21 cellular contexts compared by ENCODE assay signal in the genomic region with DNA sequence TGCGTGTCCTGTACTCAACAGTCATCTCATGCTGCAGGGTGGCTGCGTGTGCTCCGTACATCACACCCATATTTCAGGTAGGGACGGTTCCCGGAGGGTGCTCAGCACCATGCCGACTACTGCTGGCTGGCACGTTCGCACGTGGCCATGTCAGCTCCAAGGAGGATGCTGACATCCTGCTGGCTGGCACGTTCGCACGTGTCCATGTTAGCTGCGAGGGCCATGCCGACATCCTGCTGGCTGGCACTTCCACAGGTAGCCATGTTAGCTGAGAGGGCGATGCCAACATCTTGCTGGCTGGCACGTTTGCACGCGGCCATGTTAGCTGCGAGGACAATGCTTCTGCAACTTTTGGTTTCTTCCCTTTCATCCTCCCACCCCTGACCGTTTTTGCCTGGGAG.
A peak's percentile ranks its signal among the peaks of the same experiment; 100 is the strongest.
DNase-seq lines count a peak whose midpoint lies in the region; ATAC-seq, FAIRE-seq and TF ChIP-seq lines count a peak whose summit lies in the region.
"Had no signal": no experiment of that assay in that cellular context is flagged by ENCODE, and none has a peak within 500 bp of the region (broad histone marks: within the 10 kb centered on the region; RNA-seq: fewer than 3 reads in every experiment).

No MANE protein-coding gene starts in this region.

- H3K27me3 Mint-ChIP-seq in MCF 10A (ENCODE audit: insufficient read depth, unreplicated experiment) (peaks cover 33% of the 10 kb centered on the region), Caco-2 (ENCODE audit: insufficient read depth, unreplicated experiment) (peaks cover 13% of the 10 kb centered on the region)

- no peak overlapping the region for H3K4me3 Mint-ChIP-seq in MCF 10A (ENCODE audit: unreplicated experiment)
- no peak overlapping the region for H3K4me3 Mint-ChIP-seq in Caco-2 (ENCODE audit: unreplicated experiment)
- H3K4me3 Mint-ChIP-seq: B cell; CD4-positive, alpha-beta T cell; GM23338 had no signal

- H3K36me3 ChIP-seq in K562 (ENCODE audit: control insufficient read depth, insufficient read depth, low read length) (peaks cover 40% of the 10 kb centered on the region), osteoblast (ENCODE audit: insufficient read depth, low read length) (no peaks in the 10 kb centered on the region), upper lobe of right lung (no peaks in the 10 kb centered on the region), Caco-2 (ENCODE audit: control insufficient read depth, insufficient read depth, low read length) (no peaks in the 10 kb centered on the region)
- H3K36me3 ChIP-seq: MG63 had no signal

- H3K27ac Mint-ChIP-seq in MCF 10A (ENCODE audit: low read depth, unreplicated experiment) = no peak overlapping the region
- H3K27ac Mint-ChIP-seq in Caco-2 (ENCODE audit: unreplicated experiment) = no peak overlapping the region
- H3K27ac Mint-ChIP-seq: B cell; CD4-positive, alpha-beta T cell; GM23338 had no signal

- CTCF ChIA-PET in K562 (lab: Yijun Ruan, JAX; ENCODE audit: low intra/inter-chr PET ratio) = no interaction called here
- CTCF ChIA-PET in MCF 10A (lab: Yijun Ruan, JAX) = no interaction called here
- CTCF ChIA-PET in Caco-2 (lab: Charles Lee) = no interaction called here

- H2AFZ ChIP-seq in K562 (ENCODE audit: low read depth, low read length) (no peak overlapping the region), osteoblast (ENCODE audit: low read length) (no peak overlapping the region)
- H2AFZ ChIP-seq: GM23338 had no signal

- H3K9me1 ChIP-seq in K562 (ENCODE audit: control insufficient read depth, insufficient read depth, low read length) = no peaks in the 10 kb centered on the region

- FAIRE-seq in K562 (lab: Jason Lieb, UNC) = no peak
- FAIRE-seq: HTR-8/SVneo had no signal

- H4K20me1 ChIP-seq in K562 (replicated peaks; ENCODE audit: control insufficient read depth, insufficient read depth, low read length) (0 out of 2 replicates have a peak, but pooled peaks cover 2% of the 10 kb centered on the region), osteoblast (ENCODE audit: insufficient read depth, low read length) (no peaks in the 10 kb centered on the region)

- DNase-seq in cardiac septum (ENCODE audit: low spot score) (peak; percentile 63), right cardiac atrium (no peak), K562 (ENCODE audit: extremely low read depth in 1 of 4, low spot score in 3 of 4) (no peak), osteoblast (ENCODE audit: insufficient read length, low spot score, missing footprints) (peak; percentile 43), upper lobe of right lung (peak; percentile 46), MCF 10A (ENCODE audit: unreplicated experiment) (no peak), 8988T (no peak), Caco-2 (no peak)
- DNase-seq: DND-41, GF-D8, KG1, MG63, NCI-H1105, NCI-H1694 treated with DMSO at 0.1 percent for 48 hours, NCI-H446, NCI-H748 treated with DMSO at 0.1 percent for 48 hours, PC-3 had no signal

- no peak for TF ChIP-seq RAD21 in K562 (CRISPR knock-in tag; conservative IDR thresholded peaks at IDR 0.05 in 1 of 2, IDR thresholded peaks at IDR 0.05 in 1 of 2)

- H3K36me3 Mint-ChIP-seq in MCF 10A (ENCODE audit: insufficient read depth, unreplicated experiment) (no peaks in the 10 kb centered on the region), Caco-2 (ENCODE audit: insufficient read depth, unreplicated experiment) (no peaks in the 10 kb centered on the region)

- in situ Hi-C loops in K562 (cut with MboI) = no loop called here

- TF ChIP-seq EP300 in K562 (IDR thresholded peaks at IDR 0.05; ENCODE audit: low read length) = no peak

- H3K9me3 ChIP-seq in right cardiac atrium (ENCODE audit: control insufficient read depth, low read length) (peaks cover 2% of the 10 kb centered on the region), K562 (replicated peaks; ENCODE audit: control insufficient read depth, insufficient read depth, low read depth, low read length) (peaks cover 4% of the 10 kb centered on the region; the same call in 1 of the 2 replicates), osteoblast (ENCODE audit: low read depth, low read length) (no peaks in the 10 kb centered on the region), upper lobe of right lung (no peaks in the 10 kb centered on the region), Caco-2 (no peaks in the 10 kb centered on the region)
- H3K9me3 ChIP-seq: MG63 had no signal

- POLR2A ChIA-PET in K562 (lab: Yijun Ruan, JAX) = interaction anchor here (0.6 to 2.0 kb wide), 6 partner anchors 10 to 263 kb away, joined by 3 to 5 read pairs (median 3); no protein-coding TSS in a partner anchor
- POLR2A ChIA-PET in MCF 10A (lab: Yijun Ruan, JAX) = interaction anchor here (0.6 kb wide), 1 partner anchor 723 kb away, joined by 3 read pairs; no protein-coding TSS in a partner anchor
- POLR2A ChIA-PET in Caco-2 (lab: Charles Lee) = no interaction called here

- ATAC-seq in right cardiac atrium (no peak), K562 (no peak), upper lobe of right lung (no peak)
- ATAC-seq: GM23338, PC-3 had no signal

- peak overlapping the region; percentile 77 for H3K4me2 ChIP-seq in K562 (ENCODE audit: insufficient read depth, low read length)
- no peak overlapping the region for H3K4me2 ChIP-seq in osteoblast (ENCODE audit: insufficient read depth, low read length)
- H3K4me2 ChIP-seq: GM23338 had no signal

- TF ChIP-seq CTCF in K562 (IDR thresholded peaks at IDR 0.05 in 2 of 3, conservative IDR thresholded peaks at IDR 0.05 in 1 of 3; ENCODE audit: insufficient read depth in 2 of 3, low read depth in 1 of 3, low read length in 3 of 3) (no peak), osteoblast (IDR thresholded peaks at IDR 0.05; ENCODE audit: extremely low read depth, low read depth, low read length) (no peak), upper lobe of right lung (IDR thresholded peaks at IDR 0.05) (no peak), MCF 10A (IDR thresholded peaks at IDR 0.05; ENCODE audit: unreplicated experiment) (no peak), Caco-2 (IDR thresholded peaks at IDR 0.05; ENCODE audit: insufficient read depth in 1 of 2, low read depth in 1 of 2, low read length in 1 of 2, severe bottlenecking in 1 of 2, unreplicated experiment in 1 of 2) (no peak)

- H3K27ac ChIP-seq in right cardiac atrium (ENCODE audit: low read length) = no peak overlapping the region
- peak overlapping the region; percentile 89 for H3K27ac ChIP-seq in K562 (ENCODE audit: extremely low read depth, low read depth, low read length)
- H3K27ac ChIP-seq in osteoblast (ENCODE audit: low read depth, low read length) = no peak overlapping the region
- no peak overlapping the region for H3K27ac ChIP-seq in upper lobe of right lung

- H3K4me1 Mint-ChIP-seq in MCF 10A (ENCODE audit: insufficient read depth, unreplicated experiment) (no peaks in the 10 kb centered on the region), Caco-2 (ENCODE audit: low read depth, unreplicated experiment) (no peaks in the 10 kb centered on the region)
- H3K4me1 Mint-ChIP-seq: GM23338 had no signal

- WGBS in right cardiac atrium = 90% methylated on average over 20 of the region's 20 CpGs
- 42% methylated on average over 19 of the region's 20 CpGs for WGBS in K562 (ENCODE audit: insufficient coverage, low coverage, missing lambda C conversion rate)

- H3K79me2 ChIP-seq in K562 (ENCODE audit: control insufficient read depth, insufficient read depth, low read length) (peaks cover 29% of the 10 kb centered on the region), osteoblast (ENCODE audit: insufficient read depth, low read length) (no peaks in the 10 kb centered on the region)

- intact Hi-C loops in cardiac septum (cut with DNase I) (no loop called here), right cardiac atrium (cut with DNase I) (no loop called here), K562 (cut with micrococcal nuclease) (no loop called here), upper lobe of right lung (cut with DNase I) (no loop called here), MCF 10A (cut with micrococcal nuclease) (no loop called here), Caco-2 (cut with micrococcal nuclease; ENCODE audit: unreplicated experiment) (no loop called here)

- peak overlapping the region; percentile 87 to 90 for H3K9ac ChIP-seq in K562 (ENCODE audit: insufficient read depth in 1 of 2, low read depth in 2 of 2, low read length in 2 of 2)

- no peaks in the 10 kb centered on the region for H3K9me3 Mint-ChIP-seq in MCF 10A (ENCODE audit: unreplicated experiment)
- no peaks in the 10 kb centered on the region for H3K9me3 Mint-ChIP-seq in Caco-2 (ENCODE audit: unreplicated experiment)
- H3K9me3 Mint-ChIP-seq: CD4-positive, alpha-beta T cell; GM23338 had no signal

- H3K27me3 ChIP-seq in right cardiac atrium (ENCODE audit: control insufficient read depth, insufficient read depth) (no peaks in the 10 kb centered on the region), K562 (ENCODE audit: control insufficient read depth in 2 of 2, insufficient read depth in 2 of 2, low read length in 2 of 2) (peaks cover 0 to 21% of the 10 kb centered on the region in 2 experiments; a peak in 1 of 5 replicates), osteoblast (ENCODE audit: insufficient read depth, low read length) (no peaks in the 10 kb centered on the region), upper lobe of right lung (no peaks in the 10 kb centered on the region), Caco-2 (replicated peaks; ENCODE audit: control insufficient read depth, insufficient read depth, low read length) (no peaks in the 10 kb centered on the region; the same call in 1 of the 2 replicates)
- H3K27me3 ChIP-seq: MG63 had no signal

- BruUV-seq in K562 (replicated peaks; lab: Mats Ljungman, UMichigan) (no TSS peak), MCF 10A (replicated peaks; lab: Mats Ljungman, UMichigan) (no TSS peak), Caco-2 (replicated peaks; lab: Mats Ljungman, UMichigan) (no TSS peak)

- no peak overlapping the region for H3K4me3 ChIP-seq in right cardiac atrium (ENCODE audit: low read length)
- peak overlapping the region; percentile 50 for H3K4me3 ChIP-seq in K562
- no peak overlapping the region for H3K4me3 ChIP-seq in osteoblast (ENCODE audit: insufficient read depth, low read length)
- no peak overlapping the region for H3K4me3 ChIP-seq in upper lobe of right lung
- no peak overlapping the region for H3K4me3 ChIP-seq in Caco-2 (ENCODE audit: low read depth, low read length)
- H3K4me3 ChIP-seq: GM23338, MG63 had no signal

- no peaks in the 10 kb centered on the region for H3K4me1 ChIP-seq in right cardiac atrium (ENCODE audit: control insufficient read depth, insufficient read depth, low read length)
- peaks cover 7 to 32% of the 10 kb centered on the region in 2 experiments; a peak in 4 of 5 replicates for H3K4me1 ChIP-seq in K562 (replicated peaks in 1 of 2; ENCODE audit: control insufficient read depth in 2 of 2, insufficient read depth in 2 of 2, low read length in 2 of 2)
- no peaks in the 10 kb centered on the region for H3K4me1 ChIP-seq in osteoblast (ENCODE audit: insufficient read depth, low read length)
- H3K4me1 ChIP-seq in upper lobe of right lung = no peaks in the 10 kb centered on the region
- no peaks in the 10 kb centered on the region for H3K4me1 ChIP-seq in Caco-2

- no peak for TF ChIP-seq POLR2A in K562 (conservative IDR thresholded peaks at IDR 0.05)

Comparison
In these comparisons a context has a peak if more than half of its experiments do, and no peak if none do; other contexts are left out.
1. DNase-seq: peak in cardiac septum (single experiment), osteoblast (single experiment) and upper lobe of right lung (single experiment); none in right cardiac atrium (0 of 3), K562 (0 of 4), MCF 10A (single experiment), 8988T (single experiment) and Caco-2 (0 of 2).